ENCODE assay signal across 12 cellular contexts in genomic region chr4:130747842-130748241, GRCh38.
A peak's percentile ranks its signal among the peaks of the same experiment; 100 is the strongest.
DNase-seq lines count a peak whose midpoint lies in the region; ATAC-seq and TF ChIP-seq lines count a peak whose summit lies in the region.
"Had no signal": no experiment of that assay in that cellular context is flagged by ENCODE, and none has a peak within 500 bp of the region (broad histone marks: within the 10 kb centered on the region; RNA-seq: fewer than 3 reads in every experiment).

No MANE protein-coding gene starts in this region.

- TF ChIP-seq RAD21 in neural cell (conservative IDR thresholded peaks at IDR 0.05): peak; percentile 76

- H3K9me3 ChIP-seq in neural cell (ENCODE audit: low read length): no peaks in the 10 kb centered on the region
- no peaks in the 10 kb centered on the region for H3K9me3 ChIP-seq in uterus

- no peaks in the 10 kb centered on the region for H4K20me1 ChIP-seq in neural cell (ENCODE audit: insufficient read depth)

- TF ChIP-seq EP300 in neural cell (conservative IDR thresholded peaks at IDR 0.05; ENCODE audit: poor library complexity, severe bottlenecking): no peak

- H3F3A ChIP-seq in neural cell (ENCODE audit: insufficient read depth, low read length, poor library complexity, severe bottlenecking): no peaks in the 10 kb centered on the region

- POLR2A ChIA-PET in WTC11 (lab: Charles Lee): no interaction called here

- H2AFZ ChIP-seq in neural cell (ENCODE audit: low read depth, low read length): no peak overlapping the region

- 0 out of 2 replicates have a peak, but pooled peaks have one; percentile 46 for ATAC-seq in WTC11
- ATAC-seq in HG03439 (IDR thresholded peaks at IDR 0.05; ENCODE audit: unreplicated experiment): no peak

- H3K9ac ChIP-seq in neural cell (ENCODE audit: low read length): no peak overlapping the region

- no peaks in the 10 kb centered on the region for H3K79me2 ChIP-seq in neural cell (replicated peaks; ENCODE audit: insufficient read depth, low read length)

- no peak overlapping the region for H3K4me3 ChIP-seq in neural cell (ENCODE audit: low read length)
- H3K4me3 ChIP-seq in uterus: no peak overlapping the region

- no peak overlapping the region for H3K4me2 ChIP-seq in neural cell (ENCODE audit: low read length)

- peak; percentile 24; the same call in 1 of the 2 replicates for TF ChIP-seq CTCF in WTC11 (IDR thresholded peaks at IDR 0.05)
- peak; percentile 72 for TF ChIP-seq CTCF in neural cell (IDR thresholded peaks at IDR 0.05; ENCODE audit: poor library complexity, severe bottlenecking)
- no peak for TF ChIP-seq CTCF in uterus (IDR thresholded peaks at IDR 0.05)

- H3K9me3 Mint-ChIP-seq in WTC11: peaks cover 26% of the 10 kb centered on the region
- H3K9me3 Mint-ChIP-seq: dendritic cell treated with granulocyte-macrophage colony-stimulating factor and Interleukin-4, amounts not matched to agents 40 ng/mL and 50 ng/mL, for 4 days had no signal

- DNase-seq in NCI-H1105 treated with DMSO at 0.1 percent for 48 hours (lab: John Stamatoyannopoulos, UW) (peak; percentile 9), NCI-H1105 (lab: John Stamatoyannopoulos, UW) (no peak), Kasumi-1 (lab: John Stamatoyannopoulos, UW) (peak; percentile 52 to 74), WTC11 (ENCODE audit: low spot score) (no peak), uterus (no peak), GOT3 (lab: John Stamatoyannopoulos, UW) (no peak)
- DNase-seq: activated T-cell treated with anti-CD3 and anti-CD28 coated beads for 4 hours, T-helper 1 cell, trophoblast cell had no signal

- H3K9me2 ChIP-seq in neural cell (ENCODE audit: insufficient read depth, low read length): no peaks in the 10 kb centered on the region

- intact Hi-C loops in uterus (cut with DNase I; ENCODE audit: low total_unique reads): no loop called here

- peaks cover 14% of the 10 kb centered on the region for H3K4me1 Mint-ChIP-seq in WTC11

- peaks cover 15% of the 10 kb centered on the region for H3K36me3 Mint-ChIP-seq in WTC11

- no peak overlapping the region for H3K27ac Mint-ChIP-seq in WTC11
- H3K27ac Mint-ChIP-seq: dendritic cell treated with granulocyte-macrophage colony-stimulating factor and Interleukin-4, amounts not matched to agents 40 ng/mL and 50 ng/mL, for 4 days had no signal

- H3K36me3 ChIP-seq in neural cell (ENCODE audit: insufficient read depth, low read length) (no peaks in the 10 kb centered on the region), uterus (no peaks in the 10 kb centered on the region)

- H3K4me3 Mint-ChIP-seq in WTC11: no peak overlapping the region
- H3K4me3 Mint-ChIP-seq: dendritic cell treated with granulocyte-macrophage colony-stimulating factor and Interleukin-4, amounts not matched to agents 40 ng/mL and 50 ng/mL, for 4 days had no signal

- H3K27me3 ChIP-seq in neural cell (ENCODE audit: insufficient read depth, low read depth, low read length) (no peaks in the 10 kb centered on the region), uterus (no peaks in the 10 kb centered on the region)

- no peaks in the 10 kb centered on the region for H3K4me1 ChIP-seq in uterus

- TF ChIP-seq POLR2A in uterus (IDR thresholded peaks at IDR 0.05): no peak

- no peaks in the 10 kb centered on the region for H3K27me3 Mint-ChIP-seq in WTC11 (ENCODE audit: low read depth)
- H3K27me3 Mint-ChIP-seq: dendritic cell treated with granulocyte-macrophage colony-stimulating factor and Interleukin-4, amounts not matched to agents 40 ng/mL and 50 ng/mL, for 4 days had no signal

- CTCF ChIA-PET in WTC11 (lab: Charles Lee): interaction anchor here (0.6 kb wide), 1 partner anchor 1541 kb away, joined by 4 read pairs; no protein-coding TSS in a partner anchor

- H3K27ac ChIP-seq in neural cell (ENCODE audit: low read length) (no peak overlapping the region), uterus (no peak overlapping the region)

TF ChIP-seq in WTC11, 78 proteins besides CTCF, POLR2A, EP300 and RAD21 (continues in another document):
- TF ChIP-seq ATF3 (CRISPR knock-in tag; conservative IDR thresholded peaks at IDR 0.05) (no peak), ZNF232 (CRISPR knock-in tag; IDR thresholded peaks at IDR 0.05) (no peak), ATF2 (CRISPR knock-in tag; IDR thresholded peaks at IDR 0.05; ENCODE audit: borderline replicate concordance, low read depth) (no peak), SMAD3 (CRISPR knock-in tag; IDR thresholded peaks at IDR 0.05; ENCODE audit: borderline replicate concordance) (no peak), HMGXB4 (CRISPR knock-in tag; IDR thresholded peaks at IDR 0.05) (no peak)

TF ChIP-seq in neural cell, 6 proteins besides CTCF, POLR2A, EP300 and RAD21:
- peak; percentile 67 for TF ChIP-seq SMC3 (conservative IDR thresholded peaks at IDR 0.05; ENCODE audit: poor library complexity)
- TF ChIP-seq REST (IDR thresholded peaks at IDR 0.05; ENCODE audit: borderline replicate concordance): no peak
- no peak for TF ChIP-seq EZH2 (IDR thresholded peaks at IDR 0.05; ENCODE audit: borderline replicate concordance, insufficient read depth, low read length, poor library complexity, severe bottlenecking)

Comparison
In these comparisons a context has a peak if more than half of its experiments do, and no peak if none do; other contexts are left out.
1. DNase-seq: peak in NCI-H1105 treated with DMSO at 0.1 percent for 48 hours (single experiment) and Kasumi-1 (2 of 2); none in NCI-H1105 (single experiment), WTC11 (single experiment), uterus (0 of 2) and GOT3 (single experiment).
2. CTCF ChIP-seq: peak in WTC11 (single experiment) and neural cell (single experiment); none in uterus (0 of 4).